ENCODE assay signal across 27 cellular contexts in genomic region chr3:157535667-157536066, GRCh38.
"Had no signal": no experiment of that assay in that cellular context is flagged by ENCODE, and none has a peak within 500 bp of the region (broad histone marks: within the 10 kb centered on the region; RNA-seq: fewer than 3 reads in every experiment).

No MANE protein-coding gene starts in this region.

- ATAC-seq: stimulated activated effector memory CD8-positive, alpha-beta T cell treated with anti-CD3 and anti-CD28 coated beads, Interleukin-12 subunit alpha, Interleukin-12 subunit beta, amount 100 ng/mL, for 72 hours; stimulated activated memory B cell treated with anti-CD40 and anti-IgM and Interleukin-4, amounts not matched to agents 10 μg/mL and 1 μg/mL and 100 μg/mL, for 72 hours; stimulated activated naive B cell treated with anti-CD40 and anti-IgM and Interleukin-4, amounts not matched to agents 10 μg/mL and 1 μg/mL and 100 μg/mL, for 72 hours; stimulated activated naive CD8-positive, alpha-beta T cell treated with anti-CD3 and anti-CD28 coated beads, Interleukin-15, amount 100 ng/mL, for 72 hours; stimulated activated naive CD8-positive, alpha-beta T cell treated with anti-CD3 and anti-CD28 coated beads, Interleukin-15, Interleukin-2, amounts not matched to agents 100 U/mL and 50 U/mL, for 24 hours; upper lobe of right lung had no signal

- H3K27ac ChIP-seq: stomach, suprapubic skin, testis, thoracic aorta, thyroid gland, tibial artery, tibial nerve, transverse colon, upper lobe of left lung, upper lobe of right lung, uterus, vagina had no signal

- H3K4me3 ChIP-seq: stomach, suprapubic skin, testis, thoracic aorta, thyroid gland, tibial artery, tibial nerve, transverse colon, upper lobe of left lung, upper lobe of right lung, uterus, vagina had no signal

- FAIRE-seq: urothelium cell line had no signal

- H3K36me3 ChIP-seq: stomach, suprapubic skin, thoracic aorta, thyroid gland, tibial artery, tibial nerve, transverse colon, upper lobe of left lung, upper lobe of right lung, uterus, vagina had no signal

- H3K27me3 ChIP-seq: stomach, suprapubic skin, testis, thyroid gland, tibial artery, tibial nerve, transverse colon, upper lobe of left lung, upper lobe of right lung, uterus, vagina had no signal

- H3K4me1 ChIP-seq: suprapubic skin, testis, upper lobe of right lung, uterus, vagina had no signal

- H3K9me3 ChIP-seq: stomach, suprapubic skin, testis, thoracic aorta, thyroid gland, tibial artery, tibial nerve, transverse colon, upper lobe of left lung, upper lobe of right lung, uterus, vagina had no signal

- DNase-seq: stimulated activated CD4-positive, alpha-beta T cell treated with anti-CD3 and anti-CD28 coated beads, Interleukin-2, amount 100 ng/mL, for 48 hours; stimulated activated CD4-positive, alpha-beta T cell treated with anti-CD3 and anti-CD28 coated beads, Interleukin-4, amount 100 ng/mL, for 1 hour; stimulated activated CD4-positive, alpha-beta T cell treated with anti-CD3 and anti-CD28 coated beads, Interleukin-4, amount 100 ng/mL, for 24 hours; stimulated activated CD4-positive, alpha-beta T cell treated with anti-CD3 and anti-CD28 coated beads, Interleukin-4, amount 100 ng/mL, for 4 hours; stimulated activated CD8-positive, alpha-beta memory T cell treated with anti-CD3 and anti-CD28 coated beads, Interleukin-4, amount 100 ng/mL, for 48 hours; stimulated activated naive B cell treated with anti-CD40 and anti-IgM and Interleukin-4, amounts not matched to agents 10 μg/mL and 1 μg/mL and 100 μg/mL, for 72 hours; stimulated activated naive CD4-positive, alpha-beta T cell; stimulated activated naive CD4-positive, alpha-beta T cell treated with Interleukin-2 at 50 U/mL for 16 hours; stimulated activated naive CD8-positive, alpha-beta T cell treated with anti-CD3 and anti-CD28 coated beads, Interleukin-15, amount 100 ng/mL, for 72 hours; stimulated activated naive CD8-positive, alpha-beta T cell treated with anti-CD3 and anti-CD28 coated beads, Interleukin-15, Interleukin-2, amounts not matched to agents 100 U/mL and 50 U/mL, for 24 hours; stomach; substantia nigra; testis; thyroid gland; tibial artery; transverse colon; trophoblast cell; upper lobe of left lung; upper lobe of right lung; uterus had no signal
